ENCODE assay signal across 17 cellular contexts in the genomic region with DNA sequence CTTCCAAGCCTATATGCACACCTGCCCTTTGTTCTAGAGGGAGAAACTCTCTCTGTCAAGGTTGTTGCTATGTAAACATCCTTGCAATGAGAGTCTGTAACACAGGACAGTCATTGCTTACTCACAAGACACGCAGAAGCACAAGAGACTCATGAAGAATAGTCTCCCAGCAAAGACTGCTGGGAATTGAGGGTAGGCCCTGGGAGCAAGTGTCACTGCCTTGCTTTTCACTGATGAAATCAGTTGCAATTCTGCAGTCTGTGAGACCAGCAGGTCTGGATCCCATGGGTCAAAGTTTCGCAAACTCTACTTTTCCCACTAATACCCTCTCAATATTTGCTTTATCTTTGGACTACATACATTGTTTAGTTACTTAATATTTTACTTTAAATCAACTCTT.
DNase-seq lines count a peak whose midpoint lies in the region; ATAC-seq, FAIRE-seq and TF ChIP-seq lines count a peak whose summit lies in the region.
"Had no signal": no experiment of that assay in that cellular context is flagged by ENCODE, and none has a peak within 500 bp of the region (broad histone marks: within the 10 kb centered on the region; RNA-seq: fewer than 3 reads in every experiment).

No MANE protein-coding gene starts in this region.

- H3K9me3 Mint-ChIP-seq in activated T-cell treated with anti-CD3 and anti-CD28 coated beads, Interleukin-2, amount 50 U/mL, for 4 hours: no peaks in the 10 kb centered on the region

- H2AFZ ChIP-seq in keratinocyte (ENCODE audit: control insufficient read depth, low read length): no peak overlapping the region
- H2AFZ ChIP-seq: parathyroid adenoma had no signal

- no peaks in the 10 kb centered on the region for H3K9me3 ChIP-seq in keratinocyte (ENCODE audit: control insufficient read depth, low read depth, low read length)
- H3K9me3 ChIP-seq: BE2C had no signal

- dilution Hi-C loops in keratinocyte (cut with MboI; ENCODE audit: extremely low pct_ligation_motif_present, low sequenced_read_pairs): no loop called here

- peak; percentile 87 for FAIRE-seq in keratinocyte (lab: Jason Lieb, UNC)
- FAIRE-seq in frontal cortex (lab: Jason Lieb, UNC): no peak
- FAIRE-seq: GM19239 had no signal

- peaks cover 9% of the 10 kb centered on the region for H3K4me1 ChIP-seq in keratinocyte (ENCODE audit: control insufficient read depth, extremely low read depth, insufficient read depth, low read length)
- H3K4me1 ChIP-seq: parathyroid adenoma had no signal

- no peaks in the 10 kb centered on the region for H3K79me2 ChIP-seq in keratinocyte (ENCODE audit: control insufficient read depth, insufficient read depth, low read length)
- H3K79me2 ChIP-seq: parathyroid adenoma had no signal

- peaks cover 32% of the 10 kb centered on the region for H3K36me3 Mint-ChIP-seq in activated T-cell treated with anti-CD3 and anti-CD28 coated beads, Interleukin-2, amount 50 U/mL, for 4 hours (ENCODE audit: insufficient read depth)

- no peak for ATAC-seq in HG02852 (IDR thresholded peaks at IDR 0.05; ENCODE audit: unreplicated experiment)
- ATAC-seq in activated T-cell treated with anti-CD3 and anti-CD28 coated beads, Interleukin-2, amount 50 U/mL, for 4 hours: no peak

- no peaks in the 10 kb centered on the region for H3K4me1 Mint-ChIP-seq in activated T-cell treated with anti-CD3 and anti-CD28 coated beads, Interleukin-2, amount 50 U/mL, for 4 hours (ENCODE audit: low read depth)

- H3K27me3 Mint-ChIP-seq in activated T-cell treated with anti-CD3 and anti-CD28 coated beads, Interleukin-2, amount 50 U/mL, for 4 hours (ENCODE audit: low read depth): no peaks in the 10 kb centered on the region

- no peaks in the 10 kb centered on the region for H3K27me3 ChIP-seq in brain microvascular endothelial cell (replicated peaks)
- no peaks in the 10 kb centered on the region for H3K27me3 ChIP-seq in keratinocyte (ENCODE audit: control insufficient read depth, extremely low read depth, insufficient read depth, low read length)
- H3K27me3 ChIP-seq: BE2C had no signal

- peak; percentile 8 for DNase-seq in AG08396 (ENCODE audit: low spot score)
- DNase-seq in HuH-7 (ENCODE audit: low spot score): peak; percentile 23
- DNase-seq in brain microvascular endothelial cell: peak; percentile 64
- DNase-seq in keratinocyte (ENCODE audit: low read depth, low spot score): peak; percentile 36
- no peak for DNase-seq in NK-92 treated with Interleukin-12 subunit alpha and Interleukin-12 subunit beta, amount 100 ng/mL, for 24 hours (lab: John Stamatoyannopoulos, UW)
- no peak for DNase-seq in frontal cortex (ENCODE audit: low spot score in 2 of 2)
- DNase-seq in activated T-cell treated with anti-CD3 and anti-CD28 coated beads, Interleukin-2, amount 50 U/mL, for 4 hours: no peak
- DNase-seq: BE2C, caudate nucleus, DMS79 treated with DMSO at 0.1 percent for 48 hours, GOT3, NCI-H1092 treated with DMSO at 0.1 percent for 48 hours, NCI-H510A treated with DMSO at 0.1 percent for 48 hours, SHP77 treated with DMSO at 0.1 percent for 48 hours had no signal

- H3K36me3 ChIP-seq in brain microvascular endothelial cell (replicated peaks) (peaks cover 7% of the 10 kb centered on the region), keratinocyte (ENCODE audit: control insufficient read depth in 2 of 2, extremely low read depth in 1 of 2, insufficient read depth in 2 of 2, low read length in 2 of 2) (peaks cover 5% of the 10 kb centered on the region in 2 experiments)

- in situ Hi-C loops in brain microvascular endothelial cell (cut with HindIII; ENCODE audit: low pct_ligation_motif_present, low sequenced_read_pairs): no loop called here

- H3K4me3 Mint-ChIP-seq in activated T-cell treated with anti-CD3 and anti-CD28 coated beads, Interleukin-2, amount 50 U/mL, for 4 hours: no peak overlapping the region

- no peaks in the 10 kb centered on the region for H3K9me1 ChIP-seq in keratinocyte (ENCODE audit: control insufficient read depth, extremely low read depth, insufficient read depth, low read length)

- TF ChIP-seq CTCF in brain microvascular endothelial cell (IDR thresholded peaks at IDR 0.05; ENCODE audit: low read depth, low read length, missing control alignments): no peak
- TF ChIP-seq CTCF in keratinocyte (optimal IDR thresholded peaks at IDR 0.05 in 1 of 3, IDR thresholded peaks at IDR 0.05 in 1 of 3, conservative IDR thresholded peaks at IDR 0.05 in 1 of 3; ENCODE audit: extremely low read depth in 1 of 3, insufficient read depth in 2 of 3, low read length in 3 of 3): no peak

- H3K27ac ChIP-seq in brain microvascular endothelial cell (no peak overlapping the region), keratinocyte (ENCODE audit: control insufficient read depth, insufficient read depth, low read length) (peak overlapping the region; percentile 87)
- H3K27ac ChIP-seq: parathyroid adenoma had no signal

- H4K20me1 ChIP-seq in keratinocyte (ENCODE audit: control insufficient read depth, extremely low read depth, insufficient read depth, low read length): no peaks in the 10 kb centered on the region

- H3K4me3 ChIP-seq in brain microvascular endothelial cell (ENCODE audit: low read depth, low read length) (no peak overlapping the region), keratinocyte (ENCODE audit: control insufficient read depth in 2 of 3, extremely low read depth in 1 of 3, insufficient read depth in 2 of 3, low read depth in 1 of 3, low read length in 3 of 3) (no peak overlapping the region)

- peak overlapping the region; percentile 60 for H3K9ac ChIP-seq in keratinocyte (ENCODE audit: control insufficient read depth, extremely low read depth, insufficient read depth, low read length)
- H3K9ac ChIP-seq: parathyroid adenoma had no signal

- H3K4me2 ChIP-seq in keratinocyte (ENCODE audit: control insufficient read depth, extremely low read depth, insufficient read depth, low read depth, low read length): peak overlapping the region; percentile 50

Comparison
In these comparisons a context has a peak if more than half of its experiments do, and no peak if none do; other contexts are left out.
1. DNase-seq: peak in AG08396 (single experiment), HuH-7 (single experiment), brain microvascular endothelial cell (single experiment) and keratinocyte (single experiment); none in NK-92 treated with Interleukin-12 subunit alpha and Interleukin-12 subunit beta, amount 100 ng/mL, for 24 hours (single experiment), frontal cortex (0 of 2) and activated T-cell treated with anti-CD3 and anti-CD28 coated beads, Interleukin-2, amount 50 U/mL, for 4 hours (single experiment).